In the genomic region with DNA sequence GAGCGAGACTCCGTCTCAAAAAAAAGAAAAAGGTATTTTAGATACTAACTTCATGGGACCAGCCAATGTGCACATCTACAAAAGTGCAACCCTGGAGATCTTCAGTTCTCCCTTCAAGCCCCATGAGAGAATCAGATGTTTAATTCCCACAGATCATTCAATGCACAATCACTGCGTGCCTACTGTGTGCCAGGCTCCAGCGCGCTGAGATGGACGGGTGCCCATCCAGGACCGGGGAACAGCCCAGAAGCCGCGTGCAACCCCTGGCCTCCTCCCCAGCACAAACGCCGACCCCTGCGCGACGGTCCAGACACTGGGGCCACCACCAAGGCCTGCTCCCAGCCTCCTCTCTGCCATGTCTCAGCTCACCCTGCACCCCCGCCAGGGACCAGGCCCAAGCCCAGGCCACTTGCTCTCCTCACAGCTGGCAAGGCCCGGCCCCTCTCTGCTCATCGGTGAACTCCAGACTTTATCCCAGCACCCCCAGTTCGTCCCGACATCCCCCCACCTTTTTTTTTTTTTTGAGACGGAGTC, we compare ENCODE assay signal across 29 cellular contexts.
"Had no signal": no experiment of that assay in that cellular context is flagged by ENCODE, and none has a peak within 500 bp of the region (broad histone marks: within the 10 kb centered on the region; RNA-seq: fewer than 3 reads in every experiment).

No MANE protein-coding gene starts in this region.

- ATAC-seq: activated CD8-positive, alpha-beta T cell treated with anti-CD3 and anti-CD28 coated beads, Interleukin-2, amount 10 ng/mL, durations not matched to agents 7 days and 5 days; PC-3 had no signal

- H3K36me3 ChIP-seq: MG63, Peyer's patch had no signal

- H3K9me3 Mint-ChIP-seq: activated CD4-positive, alpha-beta T cell treated with anti-CD3 and anti-CD28 coated beads, Interleukin-2, amount 10 ng/mL, durations not matched to agents 24 days and 14 days; activated naive CD4-positive, alpha-beta T cell treated with anti-CD3 and anti-CD28 coated beads, Interleukin-2, amount 50 U/mL, for 24 hours had no signal

- H3K4me3 ChIP-seq: MG63, Peyer's patch had no signal

- H3K27me3 ChIP-seq: MG63, Peyer's patch had no signal

- H3K27ac Mint-ChIP-seq: activated CD4-positive, alpha-beta T cell treated with anti-CD3 and anti-CD28 coated beads, Interleukin-2, amount 10 ng/mL, durations not matched to agents 24 days and 14 days; activated CD8-positive, alpha-beta T cell treated with anti-CD3 and anti-CD28 coated beads, Interleukin-2, amount 10 ng/mL, durations not matched to agents 7 days and 5 days had no signal

- H3K4me3 Mint-ChIP-seq: activated CD4-positive, alpha-beta T cell treated with anti-CD3 and anti-CD28 coated beads, Interleukin-2, amount 10 ng/mL, durations not matched to agents 24 days and 14 days; activated CD8-positive, alpha-beta T cell treated with anti-CD3 and anti-CD28 coated beads, Interleukin-2, amount 10 ng/mL, durations not matched to agents 7 days and 5 days; activated naive CD4-positive, alpha-beta T cell treated with anti-CD3 and anti-CD28 coated beads, Interleukin-2, amount 50 U/mL, for 24 hours had no signal

- H3K27me3 Mint-ChIP-seq: activated CD4-positive, alpha-beta T cell treated with anti-CD3 and anti-CD28 coated beads, Interleukin-2, amount 10 ng/mL, durations not matched to agents 24 days and 14 days; activated naive CD4-positive, alpha-beta T cell treated with anti-CD3 and anti-CD28 coated beads, Interleukin-2, amount 50 U/mL, for 24 hours; brain had no signal

- H3K9me3 ChIP-seq: MG63, Peyer's patch had no signal

- H3K36me3 Mint-ChIP-seq: activated naive CD4-positive, alpha-beta T cell treated with anti-CD3 and anti-CD28 coated beads, Interleukin-2, amount 50 U/mL, for 24 hours had no signal

- H3K27ac ChIP-seq: Peyer's patch had no signal

- DNase-seq: activated CD4-positive, alpha-beta T cell treated with anti-CD3 and anti-CD28 coated beads, Interleukin-2, amount 10 ng/mL, durations not matched to agents 24 days and 14 days; activated CD4-positive, alpha-beta T cell treated with anti-CD3 and anti-CD28 coated beads, Interleukin-2, amount 50 U/mL, for 4 hours; activated CD8-positive, alpha-beta T cell treated with anti-CD3 and anti-CD28 coated beads, Interleukin-2, amount 10 ng/mL, durations not matched to agents 7 days and 5 days; activated gamma-delta T cell; activated naive CD4-positive, alpha-beta T cell treated with Interleukin-2 at 50 U/mL for 16 hours; activated T-cell treated with anti-CD3 and anti-CD28 coated beads, Interleukin-2, amount 50 U/mL, for 48 hours; anterior cingulate cortex; caudate nucleus; cerebellar nuclear complex; Kasumi-1; KG1; MG63; NCI-H1092; NCI-H146; NCI-H187; NCI-H2029 treated with DMSO at 0.1 percent for 48 hours; NCI-H2107; NCI-H2171; NCI-H510A; NCI-H526; NCI-H748 treated with DMSO at 0.1 percent for 48 hours; NK-92 treated with Interleukin-12 subunit alpha and Interleukin-12 subunit beta, amount 100 ng/mL, for 24 hours; PC-3; Peyer's patch; RPMI8226; SIG-M5; T1000 had no signal
